1 cellular context compared by ENCODE assay signal in the genomic region with DNA sequence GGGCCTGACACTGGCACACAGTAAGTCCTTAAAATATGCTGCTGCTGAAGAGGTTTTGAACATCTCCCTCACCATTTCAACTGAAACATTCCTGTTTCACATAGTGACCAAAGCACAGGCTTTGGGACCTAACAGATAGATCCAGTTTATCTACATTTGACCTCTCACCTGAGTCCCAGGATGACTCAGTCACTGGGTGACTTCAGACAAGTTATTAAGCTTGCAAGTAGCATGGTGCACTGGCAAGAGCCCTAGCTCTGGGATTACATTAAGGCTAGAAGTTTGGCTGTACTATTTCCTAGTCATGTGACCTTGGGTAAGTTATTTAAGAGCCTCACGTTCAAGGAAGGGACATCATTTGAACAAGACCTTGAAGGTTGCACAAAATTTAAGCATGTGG.
TF ChIP-seq lines count a peak whose summit lies in the region.

No MANE protein-coding gene starts in this region.

TF ChIP-seq in K562, 482 proteins besides CTCF, POLR2A, EP300 and RAD21:
- TF ChIP-seq, protein P1, sequence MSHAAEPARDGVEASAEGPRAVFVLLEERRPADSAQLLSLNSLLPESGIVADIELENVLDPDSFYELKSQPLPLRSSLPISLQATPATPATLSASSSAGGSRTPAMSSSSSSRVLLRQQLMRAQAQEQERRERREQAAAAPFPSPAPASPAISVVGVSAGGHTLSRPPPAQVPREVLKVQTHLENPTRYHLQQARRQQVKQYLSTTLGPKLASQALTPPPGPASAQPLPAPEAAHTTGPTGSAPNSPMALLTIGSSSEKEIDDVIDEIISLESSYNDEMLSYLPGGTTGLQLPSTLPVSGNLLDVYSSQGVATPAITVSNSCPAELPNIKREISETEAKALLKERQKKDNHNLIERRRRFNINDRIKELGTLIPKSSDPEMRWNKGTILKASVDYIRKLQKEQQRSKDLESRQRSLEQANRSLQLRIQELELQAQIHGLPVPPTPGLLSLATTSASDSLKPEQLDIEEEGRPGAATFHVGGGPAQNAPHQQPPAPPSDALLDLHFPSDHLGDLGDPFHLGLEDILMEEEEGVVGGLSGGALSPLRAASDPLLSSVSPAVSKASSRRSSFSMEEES (CRISPR knock-in tag; IDR thresholded peaks at IDR 0.05) = peak; percentile 64
- TF ChIP-seq DMBX1 (CRISPR knock-in tag; IDR thresholded peaks at IDR 0.05; ENCODE audit: borderline replicate concordance) = no peak
- TF ChIP-seq IRF2 (CRISPR knock-in tag; IDR thresholded peaks at IDR 0.05) = no peak
- no peak for TF ChIP-seq ELF4 (CRISPR knock-in tag; IDR thresholded peaks at IDR 0.05)
- no peak for TF ChIP-seq TAF1 (IDR thresholded peaks at IDR 0.05; ENCODE audit: control insufficient read depth, extremely low read depth, insufficient read depth, low read length, severe bottlenecking)
- TF ChIP-seq, protein P2, sequence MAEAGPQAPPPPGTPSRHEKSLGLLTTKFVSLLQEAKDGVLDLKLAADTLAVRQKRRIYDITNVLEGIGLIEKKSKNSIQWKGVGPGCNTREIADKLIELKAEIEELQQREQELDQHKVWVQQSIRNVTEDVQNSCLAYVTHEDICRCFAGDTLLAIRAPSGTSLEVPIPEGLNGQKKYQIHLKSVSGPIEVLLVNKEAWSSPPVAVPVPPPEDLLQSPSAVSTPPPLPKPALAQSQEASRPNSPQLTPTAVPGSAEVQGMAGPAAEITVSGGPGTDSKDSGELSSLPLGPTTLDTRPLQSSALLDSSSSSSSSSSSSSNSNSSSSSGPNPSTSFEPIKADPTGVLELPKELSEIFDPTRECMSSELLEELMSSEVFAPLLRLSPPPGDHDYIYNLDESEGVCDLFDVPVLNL (CRISPR knock-in tag; IDR thresholded peaks at IDR 0.05; ENCODE audit: low read depth) = no peak
- no peak for TF ChIP-seq KAT2B (IDR thresholded peaks at IDR 0.05; ENCODE audit: low read depth, low read length)
- TF ChIP-seq NR2C1 (IDR thresholded peaks at IDR 0.05) = no peak
- 0 out of 2 replicates have a peak, but pooled peaks have one; percentile 26 for TF ChIP-seq NR2C1 (tag; IDR thresholded peaks at IDR 0.05)
- peak; percentile 47 for TF ChIP-seq FOSL1 (tag; conservative IDR thresholded peaks at IDR 0.05)
- TF ChIP-seq JUND (IDR thresholded peaks at IDR 0.05; ENCODE audit: borderline replicate concordance, low read depth, low read length) = peak; percentile 25; the same call in 1 of the 2 replicates
- TF ChIP-seq JUND (tag; IDR thresholded peaks at IDR 0.05; ENCODE audit: borderline replicate concordance, low read depth, low read length) = no peak
- TF ChIP-seq, protein P3, sequence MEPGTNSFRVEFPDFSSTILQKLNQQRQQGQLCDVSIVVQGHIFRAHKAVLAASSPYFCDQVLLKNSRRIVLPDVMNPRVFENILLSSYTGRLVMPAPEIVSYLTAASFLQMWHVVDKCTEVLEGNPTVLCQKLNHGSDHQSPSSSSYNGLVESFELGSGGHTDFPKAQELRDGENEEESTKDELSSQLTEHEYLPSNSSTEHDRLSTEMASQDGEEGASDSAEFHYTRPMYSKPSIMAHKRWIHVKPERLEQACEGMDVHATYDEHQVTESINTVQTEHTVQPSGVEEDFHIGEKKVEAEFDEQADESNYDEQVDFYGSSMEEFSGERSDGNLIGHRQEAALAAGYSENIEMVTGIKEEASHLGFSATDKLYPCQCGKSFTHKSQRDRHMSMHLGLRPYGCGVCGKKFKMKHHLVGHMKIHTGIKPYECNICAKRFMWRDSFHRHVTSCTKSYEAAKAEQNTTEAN (CRISPR knock-in tag; IDR thresholded peaks at IDR 0.05) = no peak
- no peak for TF ChIP-seq PHF20 (IDR thresholded peaks at IDR 0.05; ENCODE audit: partially characterized antibody)
- TF ChIP-seq, protein P4, sequence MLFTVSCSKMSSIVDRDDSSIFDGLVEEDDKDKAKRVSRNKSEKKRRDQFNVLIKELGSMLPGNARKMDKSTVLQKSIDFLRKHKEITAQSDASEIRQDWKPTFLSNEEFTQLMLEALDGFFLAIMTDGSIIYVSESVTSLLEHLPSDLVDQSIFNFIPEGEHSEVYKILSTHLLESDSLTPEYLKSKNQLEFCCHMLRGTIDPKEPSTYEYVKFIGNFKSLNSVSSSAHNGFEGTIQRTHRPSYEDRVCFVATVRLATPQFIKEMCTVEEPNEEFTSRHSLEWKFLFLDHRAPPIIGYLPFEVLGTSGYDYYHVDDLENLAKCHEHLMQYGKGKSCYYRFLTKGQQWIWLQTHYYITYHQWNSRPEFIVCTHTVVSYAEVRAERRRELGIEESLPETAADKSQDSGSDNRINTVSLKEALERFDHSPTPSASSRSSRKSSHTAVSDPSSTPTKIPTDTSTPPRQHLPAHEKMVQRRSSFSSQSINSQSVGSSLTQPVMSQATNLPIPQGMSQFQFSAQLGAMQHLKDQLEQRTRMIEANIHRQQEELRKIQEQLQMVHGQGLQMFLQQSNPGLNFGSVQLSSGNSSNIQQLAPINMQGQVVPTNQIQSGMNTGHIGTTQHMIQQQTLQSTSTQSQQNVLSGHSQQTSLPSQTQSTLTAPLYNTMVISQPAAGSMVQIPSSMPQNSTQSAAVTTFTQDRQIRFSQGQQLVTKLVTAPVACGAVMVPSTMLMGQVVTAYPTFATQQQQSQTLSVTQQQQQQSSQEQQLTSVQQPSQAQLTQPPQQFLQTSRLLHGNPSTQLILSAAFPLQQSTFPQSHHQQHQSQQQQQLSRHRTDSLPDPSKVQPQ (CRISPR knock-in tag; IDR thresholded peaks at IDR 0.05; ENCODE audit: borderline replicate concordance) = no peak
- TF ChIP-seq, protein P5, sequence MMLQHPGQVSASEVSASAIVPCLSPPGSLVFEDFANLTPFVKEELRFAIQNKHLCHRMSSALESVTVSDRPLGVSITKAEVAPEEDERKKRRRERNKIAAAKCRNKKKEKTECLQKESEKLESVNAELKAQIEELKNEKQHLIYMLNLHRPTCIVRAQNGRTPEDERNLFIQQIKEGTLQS (IDR thresholded peaks at IDR 0.05) = peak; percentile 46; the same call in 1 of the 2 replicates
- TF ChIP-seq, protein P5 (CRISPR knock-in tag; conservative IDR thresholded peaks at IDR 0.05) = no peak
- TF ChIP-seq NR2C2 (CRISPR knock-in tag; IDR thresholded peaks at IDR 0.05) = no peak
- TF ChIP-seq NR2C2 (tag; IDR thresholded peaks at IDR 0.05) = peak; percentile 53
- no peak for TF ChIP-seq NFIX (CRISPR knock-in tag; IDR thresholded peaks at IDR 0.05; ENCODE audit: low read depth)
- TF ChIP-seq DPF2 (IDR thresholded peaks at IDR 0.05) = no peak
- TF ChIP-seq, protein P6, sequence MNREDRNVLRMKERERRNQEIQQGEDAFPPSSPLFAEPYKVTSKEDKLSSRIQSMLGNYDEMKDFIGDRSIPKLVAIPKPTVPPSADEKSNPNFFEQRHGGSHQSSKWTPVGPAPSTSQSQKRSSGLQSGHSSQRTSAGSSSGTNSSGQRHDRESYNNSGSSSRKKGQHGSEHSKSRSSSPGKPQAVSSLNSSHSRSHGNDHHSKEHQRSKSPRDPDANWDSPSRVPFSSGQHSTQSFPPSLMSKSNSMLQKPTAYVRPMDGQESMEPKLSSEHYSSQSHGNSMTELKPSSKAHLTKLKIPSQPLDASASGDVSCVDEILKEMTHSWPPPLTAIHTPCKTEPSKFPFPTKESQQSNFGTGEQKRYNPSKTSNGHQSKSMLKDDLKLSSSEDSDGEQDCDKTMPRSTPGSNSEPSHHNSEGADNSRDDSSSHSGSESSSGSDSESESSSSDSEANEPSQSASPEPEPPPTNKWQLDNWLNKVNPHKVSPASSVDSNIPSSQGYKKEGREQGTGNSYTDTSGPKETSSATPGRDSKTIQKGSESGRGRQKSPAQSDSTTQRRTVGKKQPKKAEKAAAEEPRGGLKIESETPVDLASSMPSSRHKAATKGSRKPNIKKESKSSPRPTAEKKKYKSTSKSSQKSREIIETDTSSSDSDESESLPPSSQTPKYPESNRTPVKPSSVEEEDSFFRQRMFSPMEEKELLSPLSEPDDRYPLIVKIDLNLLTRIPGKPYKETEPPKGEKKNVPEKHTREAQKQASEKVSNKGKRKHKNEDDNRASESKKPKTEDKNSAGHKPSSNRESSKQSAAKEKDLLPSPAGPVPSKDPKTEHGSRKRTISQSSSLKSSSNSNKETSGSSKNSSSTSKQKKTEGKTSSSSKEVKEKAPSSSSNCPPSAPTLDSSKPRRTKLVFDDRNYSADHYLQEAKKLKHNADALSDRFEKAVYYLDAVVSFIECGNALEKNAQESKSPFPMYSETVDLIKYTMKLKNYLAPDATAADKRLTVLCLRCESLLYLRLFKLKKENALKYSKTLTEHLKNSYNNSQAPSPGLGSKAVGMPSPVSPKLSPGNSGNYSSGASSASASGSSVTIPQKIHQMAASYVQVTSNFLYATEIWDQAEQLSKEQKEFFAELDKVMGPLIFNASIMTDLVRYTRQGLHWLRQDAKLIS (CRISPR knock-in tag; IDR thresholded peaks at IDR 0.05) = no peak
